ENCODE assay signal across 10 cellular contexts in genomic region chr11:110908401-110909106, GRCh38.
A peak's percentile ranks its signal among the peaks of the same experiment; 100 is the strongest.
DNase-seq lines count a peak whose midpoint lies in the region; ATAC-seq and TF ChIP-seq lines count a peak whose summit lies in the region.
"Had no signal": no experiment of that assay in that cellular context is flagged by ENCODE, and none has a peak within 500 bp of the region (broad histone marks: within the 10 kb centered on the region; RNA-seq: fewer than 3 reads in every experiment).

No MANE protein-coding gene starts in this region.

- peaks cover 0 to 18% of the 10 kb centered on the region in 2 donors for H3K4me1 ChIP-seq in muscle layer of duodenum (ENCODE audit: control insufficient read depth in 1 of 2, insufficient read depth in 2 of 2, low read length in 2 of 2)
- no peaks in the 10 kb centered on the region for H3K4me1 ChIP-seq in neural progenitor cell

- H3K9me3 ChIP-seq in muscle layer of duodenum (ENCODE audit: control insufficient read depth in 1 of 2, low read length in 2 of 2) (no peaks in the 10 kb centered on the region), neural progenitor cell (ENCODE audit: low read depth) (no peaks in the 10 kb centered on the region)

- TF ChIP-seq CTCF in CD14-positive monocyte (IDR thresholded peaks at IDR 0.05): no peak
- no peak for TF ChIP-seq CTCF in brain microvascular endothelial cell (IDR thresholded peaks at IDR 0.05; ENCODE audit: low read depth, low read length, missing control alignments)
- no peak for TF ChIP-seq CTCF in neural progenitor cell (IDR thresholded peaks at IDR 0.05)

- no peak overlapping the region for H3K4me2 ChIP-seq in neural progenitor cell

- H4K20me1 ChIP-seq in neural progenitor cell (ENCODE audit: low read depth): no peaks in the 10 kb centered on the region

- intact Hi-C loops in CD14-positive monocyte (cut with micrococcal nuclease): no loop called here

- H3K4me3 ChIP-seq in brain microvascular endothelial cell (ENCODE audit: low read depth, low read length) (no peak overlapping the region), muscle layer of duodenum (ENCODE audit: low read depth in 1 of 2, low read length in 2 of 2) (no peak overlapping the region), neural progenitor cell (no peak overlapping the region)
- H3K4me3 ChIP-seq: cardiac muscle cell had no signal

- H3K79me2 ChIP-seq in neural progenitor cell (ENCODE audit: low read depth): no peaks in the 10 kb centered on the region

- H3K27ac ChIP-seq in brain microvascular endothelial cell: peak overlapping the region; percentile 77
- peak overlapping the region; percentile 11 for H3K27ac ChIP-seq in muscle layer of duodenum (ENCODE audit: low read length)
- H3K27ac ChIP-seq in neural progenitor cell: no peak overlapping the region
- H3K27ac ChIP-seq: cardiac muscle cell had no signal

- no peaks in the 10 kb centered on the region for H3K27me3 ChIP-seq in brain microvascular endothelial cell (replicated peaks)
- no peaks in the 10 kb centered on the region for H3K27me3 ChIP-seq in muscle layer of duodenum (ENCODE audit: low read depth, low read length)
- no peaks in the 10 kb centered on the region for H3K27me3 ChIP-seq in neural progenitor cell
- H3K27me3 ChIP-seq: cardiac muscle cell had no signal

- H3K9ac ChIP-seq in neural progenitor cell: no peak overlapping the region

- peaks cover 0 to 6% (median 0%) of the 10 kb centered on the region in 7 donors for H3K9me3 Mint-ChIP-seq in CD14-positive monocyte
- H3K9me3 Mint-ChIP-seq in neural progenitor cell: no peaks in the 10 kb centered on the region

- H3K36me3 Mint-ChIP-seq in CD14-positive monocyte (peaks cover 0 to 2% of the 10 kb centered on the region in 2 donors), neural progenitor cell (no peaks in the 10 kb centered on the region)

- no peaks in the 10 kb centered on the region for H3F3A ChIP-seq in neural progenitor cell (ENCODE audit: low read depth)

- H2AFZ ChIP-seq in neural progenitor cell (replicated peaks): no peak overlapping the region

- ATAC-seq in GM21367 (IDR thresholded peaks at IDR 0.05; ENCODE audit: unreplicated experiment): no peak

- peaks cover 11 to 26% (median 11%) of the 10 kb centered on the region in 3 donors for H3K27me3 Mint-ChIP-seq in CD14-positive monocyte (ENCODE audit: low read depth in 3 of 3)
- no peaks in the 10 kb centered on the region for H3K27me3 Mint-ChIP-seq in neural progenitor cell (ENCODE audit: insufficient read depth, low read depth)

- no peaks in the 10 kb centered on the region for H3K36me3 ChIP-seq in brain microvascular endothelial cell (replicated peaks)
- H3K36me3 ChIP-seq in muscle layer of duodenum (ENCODE audit: control insufficient read depth in 1 of 2, insufficient read depth in 2 of 2, low read length in 2 of 2): no peaks in the 10 kb centered on the region
- H3K36me3 ChIP-seq in neural progenitor cell: no peaks in the 10 kb centered on the region
- H3K36me3 ChIP-seq: cardiac muscle cell had no signal

- peaks cover 26% of the 10 kb centered on the region for H3K4me1 Mint-ChIP-seq in CD14-positive monocyte
- peaks cover 8% of the 10 kb centered on the region for H3K4me1 Mint-ChIP-seq in neural progenitor cell

- H3K27ac Mint-ChIP-seq in CD14-positive monocyte (peak overlapping the region in 6 of 7 donors; percentile 33 to 70 (median 56)), neural progenitor cell (no peak overlapping the region)

- in situ Hi-C loops in brain microvascular endothelial cell (cut with HindIII; ENCODE audit: low pct_ligation_motif_present, low sequenced_read_pairs): no loop called here

- H3K4me3 Mint-ChIP-seq in CD14-positive monocyte: peak overlapping the region in 1 of 2 donors; percentile 43
- no peak overlapping the region for H3K4me3 Mint-ChIP-seq in neural progenitor cell

- DNase-seq in CD14-positive monocyte (ENCODE audit: low spot score) (no peak), HPDE6-E6E7 (ENCODE audit: extremely low spot score) (peak; percentile 43), brain microvascular endothelial cell (peak; percentile 83), middle frontal gyrus (ENCODE audit: extremely low spot score, low spot score) (no peak), neural progenitor cell (ENCODE audit: low spot score) (no peak), NCI-H345 treated with DMSO at 0.1 percent for 48 hours (lab: John Stamatoyannopoulos, UW; ENCODE audit: unreplicated experiment) (no peak)
- DNase-seq: islet precursor cell had no signal

Comparison
In these comparisons a context has a peak if more than half of its experiments do, and no peak if none do; other contexts are left out.
1. DNase-seq: peak in HPDE6-E6E7 (single experiment) and brain microvascular endothelial cell (single experiment); none in CD14-positive monocyte (single experiment), middle frontal gyrus (single experiment), neural progenitor cell (single experiment) and NCI-H345 treated with DMSO at 0.1 percent for 48 hours (single experiment).